11 cellular contexts compared by ENCODE assay signal in the genomic region with DNA sequence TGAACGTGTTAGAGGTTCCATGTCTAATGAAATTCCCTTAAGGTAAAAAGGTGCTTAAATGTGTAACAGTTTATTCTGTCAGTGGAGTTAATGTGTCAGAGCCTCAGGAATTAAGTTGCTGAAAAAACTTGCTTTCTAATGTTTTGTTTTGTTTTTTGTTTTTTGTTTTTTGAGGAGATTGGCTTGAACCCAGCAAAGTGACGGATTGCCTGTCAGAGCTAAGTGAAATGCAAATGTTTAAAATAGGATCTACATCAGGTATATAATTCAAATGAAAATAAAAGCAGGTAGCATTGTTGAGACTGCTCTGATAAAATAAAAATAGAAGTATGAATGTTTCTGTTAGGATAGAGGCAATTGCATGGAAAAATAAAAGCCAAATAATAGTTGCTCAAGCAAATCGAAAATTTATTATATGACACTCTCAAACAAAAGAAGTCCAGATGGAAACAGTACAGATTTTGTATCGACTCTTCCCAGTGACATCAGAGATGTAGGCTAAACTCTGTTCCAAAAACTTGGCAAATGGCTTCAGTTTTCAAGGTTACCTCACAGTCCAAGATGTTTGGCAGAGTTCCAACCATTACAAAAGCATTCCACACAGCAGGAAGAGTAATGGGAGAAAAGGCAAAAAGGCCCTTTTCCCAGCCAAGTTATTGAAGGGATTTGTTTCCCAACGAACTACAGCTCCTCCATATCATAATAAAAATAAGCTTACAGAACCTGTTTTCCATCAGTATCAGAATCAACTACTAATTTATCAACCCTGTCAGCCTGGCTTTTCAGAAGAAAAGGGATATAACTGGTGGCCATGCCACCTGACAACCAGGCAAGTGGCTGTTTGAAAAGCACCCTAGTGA.
A peak's percentile ranks its signal among the peaks of the same experiment; 100 is the strongest.
DNase-seq lines count a peak whose midpoint lies in the region; ATAC-seq and TF ChIP-seq lines count a peak whose summit lies in the region.
"Had no signal": no experiment of that assay in that cellular context is flagged by ENCODE, and none has a peak within 500 bp of the region (broad histone marks: within the 10 kb centered on the region; RNA-seq: fewer than 3 reads in every experiment).

No MANE protein-coding gene starts in this region.

- no peaks in the 10 kb centered on the region for H3K36me3 Mint-ChIP-seq in brain
- H3K36me3 Mint-ChIP-seq in natural killer cell, result no peaks in the 10 kb centered on the region
- H3K36me3 Mint-ChIP-seq: activated naive CD8-positive, alpha-beta T cell treated with anti-CD3 and anti-CD28 coated beads for 36 hours had no signal

- peaks cover 21% of the 10 kb centered on the region for H3K4me1 Mint-ChIP-seq in brain
- H3K4me1 Mint-ChIP-seq in natural killer cell, result no peaks in the 10 kb centered on the region
- H3K4me1 Mint-ChIP-seq: activated naive CD8-positive, alpha-beta T cell treated with anti-CD3 and anti-CD28 coated beads for 36 hours had no signal

- DNase-seq in DMS153 (lab: John Stamatoyannopoulos, UW) (peak; percentile 82), NCI-H1694 treated with DMSO at 0.1 percent for 48 hours (lab: John Stamatoyannopoulos, UW) (peak; percentile 26), left lobe of liver (ENCODE audit: low spot score) (no peak), natural killer cell (no peak), HPDE6-E6E7 (ENCODE audit: extremely low spot score) (no peak)
- no peak for DNase-seq in NK-92 treated with Interleukin-12 subunit alpha and Interleukin-12 subunit beta, amount 100 ng/mL, for 24 hours (lab: John Stamatoyannopoulos, UW)
- DNase-seq in stimulated activated naive CD8-positive, alpha-beta T cell treated with anti-CD3 and anti-CD28 coated beads, Interleukin-15, Interleukin-2, amounts not matched to agents 100 U/mL and 50 U/mL, for 24 hours, result no peak
- DNase-seq: activated naive CD8-positive, alpha-beta T cell treated with anti-CD3 and anti-CD28 coated beads for 36 hours had no signal

- H3K27ac Mint-ChIP-seq in brain, result peak overlapping the region in 4 of 5 experiments; percentile 33 to 71 (median 52)
- H3K27ac Mint-ChIP-seq in natural killer cell, result no peak overlapping the region
- H3K27ac Mint-ChIP-seq: activated naive CD8-positive, alpha-beta T cell treated with anti-CD3 and anti-CD28 coated beads for 36 hours; stimulated activated naive CD8-positive, alpha-beta T cell treated with anti-CD3 and anti-CD28 coated beads, Interleukin-15, Interleukin-2, amounts not matched to agents 100 ng/mL and 50 ng/mL, for 24 hours had no signal

- TF ChIP-seq CTCF in brain (conservative IDR thresholded peaks at IDR 0.05), result no peak
- no peak for TF ChIP-seq CTCF in natural killer cell (IDR thresholded peaks at IDR 0.05)

- ATAC-seq in left lobe of liver (peak; percentile 82), natural killer cell (no peak)
- no peak for ATAC-seq in stimulated activated naive CD8-positive, alpha-beta T cell treated with anti-CD3 and anti-CD28 coated beads, Interleukin-15, Interleukin-2, amounts not matched to agents 100 U/mL and 50 U/mL, for 24 hours
- ATAC-seq: HCT116 had no signal

- H3K4me3 Mint-ChIP-seq in brain (peak overlapping the region in 1 of 5 experiments; percentile 1), natural killer cell (no peak overlapping the region)
- H3K4me3 Mint-ChIP-seq: activated naive CD8-positive, alpha-beta T cell treated with anti-CD3 and anti-CD28 coated beads for 36 hours; stimulated activated naive CD8-positive, alpha-beta T cell treated with anti-CD3 and anti-CD28 coated beads, Interleukin-15, Interleukin-2, amounts not matched to agents 100 ng/mL and 50 ng/mL, for 24 hours had no signal

- intact Hi-C loops in natural killer cell (cut with micrococcal nuclease), result no loop called here

- H3K27me3 Mint-ChIP-seq in brain (no peaks in the 10 kb centered on the region), natural killer cell (ENCODE audit: low read depth in 2 of 2) (peaks cover 0 to 10% of the 10 kb centered on the region in 2 donors)
- H3K27me3 Mint-ChIP-seq: activated naive CD8-positive, alpha-beta T cell treated with anti-CD3 and anti-CD28 coated beads for 36 hours had no signal

- H3K9me3 Mint-ChIP-seq in brain, result peaks cover 0 to 4% (median 0%) of the 10 kb centered on the region in 5 experiments
- H3K9me3 Mint-ChIP-seq in natural killer cell, result peaks cover 0 to 2% of the 10 kb centered on the region in 2 donors
- H3K9me3 Mint-ChIP-seq: activated naive CD8-positive, alpha-beta T cell treated with anti-CD3 and anti-CD28 coated beads for 36 hours; stimulated activated naive CD8-positive, alpha-beta T cell treated with anti-CD3 and anti-CD28 coated beads, Interleukin-15, Interleukin-2, amounts not matched to agents 100 ng/mL and 50 ng/mL, for 24 hours had no signal

Comparison
In these comparisons a context has a peak if more than half of its experiments do, and no peak if none do; other contexts are left out.
1. DNase-seq: peak in DMS153 (single experiment) and NCI-H1694 treated with DMSO at 0.1 percent for 48 hours (single experiment); none in left lobe of liver (single experiment), natural killer cell (single experiment), HPDE6-E6E7 (single experiment), NK-92 treated with Interleukin-12 subunit alpha and Interleukin-12 subunit beta, amount 100 ng/mL, for 24 hours (single experiment) and stimulated activated naive CD8-positive, alpha-beta T cell treated with anti-CD3 and anti-CD28 coated beads, Interleukin-15, Interleukin-2, amounts not matched to agents 100 U/mL and 50 U/mL, for 24 hours (single experiment).
2. H3K27ac Mint-ChIP-seq: peak in brain (4 of 5); none in natural killer cell (0 of 2).